14 cellular contexts compared by ENCODE assay signal in the genomic region with DNA sequence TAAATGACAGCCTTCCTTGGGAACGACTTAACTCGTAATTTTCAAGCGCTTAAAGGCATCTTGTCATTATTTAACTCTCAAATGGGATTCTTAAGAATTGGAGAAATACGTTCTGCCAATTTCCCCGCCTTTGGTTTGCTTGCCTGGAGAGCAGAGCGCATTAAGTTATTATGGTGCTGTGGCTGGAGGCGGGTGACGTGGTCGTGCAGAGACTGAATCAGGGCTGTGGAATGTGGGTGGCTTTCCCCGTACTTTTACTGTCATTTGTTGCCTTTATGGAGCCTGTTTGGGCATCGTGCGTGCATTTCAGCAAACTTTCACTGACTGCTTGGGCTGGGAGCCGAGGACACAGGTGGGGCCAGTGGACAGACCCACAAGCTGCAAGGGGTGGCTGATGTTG.
DNase-seq lines count a peak whose midpoint lies in the region; ATAC-seq and TF ChIP-seq lines count a peak whose summit lies in the region.
"Had no signal": no experiment of that assay in that cellular context is flagged by ENCODE, and none has a peak within 500 bp of the region (broad histone marks: within the 10 kb centered on the region; RNA-seq: fewer than 3 reads in every experiment).

No MANE protein-coding gene starts in this region.

- no peak overlapping the region for H3K4me3 ChIP-seq in psoas muscle

- H3K36me3 ChIP-seq in psoas muscle (ENCODE audit: insufficient read depth in 1 of 2, low read depth in 1 of 2), result no peaks in the 10 kb centered on the region

- DNase-seq in EL, result peak; percentile 81
- peak; percentile 36 for DNase-seq in NCI-H2227 treated with DMSO at 0.1 percent for 48 hours (lab: John Stamatoyannopoulos, UW)
- DNase-seq in fibroblast of gingiva (ENCODE audit: low read depth), result peak; percentile 4
- peak; percentile 26 for DNase-seq in occipital lobe (lab: John Stamatoyannopoulos, UW)
- no peak for DNase-seq in psoas muscle
- DNase-seq in left ventricle myocardium superior, result no peak
- DNase-seq in activated T-helper 1 cell treated with anti-CD3 and anti-CD28 coated beads, Interleukin-12 subunit alpha, Interleukin-12 subunit beta, Interleukin-2, Interleukin-4 antibody, amounts not matched to agents 30 ng/mL and 10 ng/mL and 1 ng/mL, durations not matched to agents 14 hours and 24 hours and 36 hours (ENCODE audit: low spot score), result no peak
- DNase-seq: activated CD4-positive, CD25-positive, alpha-beta regulatory T cell; activated T-cell treated with anti-CD3 and anti-CD28 coated beads, Interleukin-2, amount 50 U/mL, for 24 hours; CD4-positive, alpha-beta memory T cell; stimulated activated CD4-positive, alpha-beta T cell treated with anti-CD3 and anti-CD28 coated beads, Interleukin-4, amount 100 ng/mL, for 4 hours; stimulated activated naive CD4-positive, alpha-beta T cell treated with Interleukin-2 at 50 U/mL for 16 hours had no signal

- ATAC-seq in psoas muscle (no peak), left ventricle myocardium superior (no peak)
- no peak for ATAC-seq in activated CD4-positive, CD25-positive, alpha-beta regulatory T cell treated with anti-CD3 and anti-CD28 coated beads, Interleukin-2, amount 50 U/mL, for 24 hours

- intact Hi-C loops in psoas muscle (cut with DNase I), result no loop called here
- intact Hi-C loops in left ventricle myocardium superior (cut with micrococcal nuclease), result no loop called here
- intact Hi-C loops in activated T-helper 1 cell treated with anti-CD3 and anti-CD28 coated beads, Interleukin-12 subunit alpha, Interleukin-12 subunit beta, Interleukin-2, Interleukin-4 antibody, amounts not matched to agents 30 ng/mL and 10 ng/mL and 1 ng/mL, durations not matched to agents 14 hours and 24 hours and 36 hours (cut with micrococcal nuclease), result no loop called here

- no peak for TF ChIP-seq CTCF in psoas muscle (IDR thresholded peaks at IDR 0.05)

- no peaks in the 10 kb centered on the region for H3K9me3 Mint-ChIP-seq in activated T-helper 1 cell treated with anti-CD3 and anti-CD28 coated beads, Interleukin-12 subunit alpha, Interleukin-12 subunit beta, Interleukin-2, Interleukin-4 antibody, amounts not matched to agents 30 ng/mL and 10 ng/mL and 1 ng/mL, durations not matched to agents 14 hours and 24 hours and 36 hours
- H3K9me3 Mint-ChIP-seq: activated T-cell treated with anti-CD3 and anti-CD28 coated beads, Interleukin-2, amount 50 U/mL, for 24 hours; CD4-positive, alpha-beta memory T cell had no signal

- no peak overlapping the region for H3K4me3 Mint-ChIP-seq in activated T-helper 1 cell treated with anti-CD3 and anti-CD28 coated beads, Interleukin-12 subunit alpha, Interleukin-12 subunit beta, Interleukin-2, Interleukin-4 antibody, amounts not matched to agents 30 ng/mL and 10 ng/mL and 1 ng/mL, durations not matched to agents 14 hours and 24 hours and 36 hours
- H3K4me3 Mint-ChIP-seq: activated T-cell treated with anti-CD3 and anti-CD28 coated beads, Interleukin-2, amount 50 U/mL, for 24 hours; CD4-positive, alpha-beta memory T cell; memory B cell had no signal

- 70 to 74% (median 74%) methylated on average over 13 of the region's 13 CpGs for WGBS in psoas muscle, 3 donors

- H3K27me3 ChIP-seq in psoas muscle (ENCODE audit: insufficient read depth in 3 of 3, low read length in 2 of 3), result peaks cover 0 to 50% (median 10%) of the 10 kb centered on the region in 3 donors

- no peak overlapping the region for H3K27ac Mint-ChIP-seq in activated T-helper 1 cell treated with anti-CD3 and anti-CD28 coated beads, Interleukin-12 subunit alpha, Interleukin-12 subunit beta, Interleukin-2, Interleukin-4 antibody, amounts not matched to agents 30 ng/mL and 10 ng/mL and 1 ng/mL, durations not matched to agents 14 hours and 24 hours and 36 hours
- H3K27ac Mint-ChIP-seq: activated T-cell treated with anti-CD3 and anti-CD28 coated beads, Interleukin-2, amount 50 U/mL, for 24 hours; CD4-positive, alpha-beta memory T cell; memory B cell had no signal

- no peak overlapping the region for H3K27ac ChIP-seq in psoas muscle

- no peaks in the 10 kb centered on the region for H3K9me3 ChIP-seq in psoas muscle

- H3K27me3 Mint-ChIP-seq in activated T-helper 1 cell treated with anti-CD3 and anti-CD28 coated beads, Interleukin-12 subunit alpha, Interleukin-12 subunit beta, Interleukin-2, Interleukin-4 antibody, amounts not matched to agents 30 ng/mL and 10 ng/mL and 1 ng/mL, durations not matched to agents 14 hours and 24 hours and 36 hours (ENCODE audit: insufficient read depth), result peaks cover 12% of the 10 kb centered on the region

- H3K4me1 Mint-ChIP-seq in activated T-helper 1 cell treated with anti-CD3 and anti-CD28 coated beads, Interleukin-12 subunit alpha, Interleukin-12 subunit beta, Interleukin-2, Interleukin-4 antibody, amounts not matched to agents 30 ng/mL and 10 ng/mL and 1 ng/mL, durations not matched to agents 14 hours and 24 hours and 36 hours (ENCODE audit: low read depth), result no peaks in the 10 kb centered on the region
- H3K4me1 Mint-ChIP-seq: memory B cell had no signal

- no peaks in the 10 kb centered on the region for H3K4me1 ChIP-seq in psoas muscle

- H3K36me3 Mint-ChIP-seq in activated T-helper 1 cell treated with anti-CD3 and anti-CD28 coated beads, Interleukin-12 subunit alpha, Interleukin-12 subunit beta, Interleukin-2, Interleukin-4 antibody, amounts not matched to agents 30 ng/mL and 10 ng/mL and 1 ng/mL, durations not matched to agents 14 hours and 24 hours and 36 hours (ENCODE audit: low read depth), result no peaks in the 10 kb centered on the region
- H3K36me3 Mint-ChIP-seq: CD4-positive, alpha-beta memory T cell; memory B cell had no signal

Comparison
In these comparisons a context has a peak if more than half of its experiments do, and no peak if none do; other contexts are left out.
1. DNase-seq: peak in EL (single experiment), NCI-H2227 treated with DMSO at 0.1 percent for 48 hours (single experiment), fibroblast of gingiva (single experiment) and occipital lobe (single experiment); none in psoas muscle (0 of 2), left ventricle myocardium superior (single experiment) and activated T-helper 1 cell treated with anti-CD3 and anti-CD28 coated beads, Interleukin-12 subunit alpha, Interleukin-12 subunit beta, Interleukin-2, Interleukin-4 antibody, amounts not matched to agents 30 ng/mL and 10 ng/mL and 1 ng/mL, durations not matched to agents 14 hours and 24 hours and 36 hours (single experiment).